ENCODE assay signal across 30 cellular contexts in the genomic region with DNA sequence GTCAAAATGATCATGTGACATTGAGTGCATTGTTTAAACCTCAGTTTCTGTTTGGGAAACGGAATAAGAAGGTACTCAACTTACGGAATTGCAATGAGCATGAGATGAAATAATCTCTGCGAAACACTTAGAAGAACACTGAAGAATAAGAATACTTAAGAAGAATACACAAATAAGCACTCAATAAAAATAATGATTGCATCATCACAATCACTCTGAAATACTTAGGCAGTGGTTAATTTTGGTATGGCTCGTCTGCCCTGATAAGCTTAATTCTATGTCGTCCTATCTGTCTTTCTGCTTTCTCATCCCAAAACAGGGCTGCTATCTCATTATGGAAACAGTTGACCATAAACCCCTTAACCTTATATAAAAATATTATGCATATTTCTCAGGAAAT.
"Had no signal": no experiment of that assay in that cellular context is flagged by ENCODE, and none has a peak within 500 bp of the region (broad histone marks: within the 10 kb centered on the region; RNA-seq: fewer than 3 reads in every experiment).

No MANE protein-coding gene starts in this region.

- ATAC-seq: activated CD4-positive, CD25-positive, alpha-beta regulatory T cell treated with anti-CD3 and anti-CD28 coated beads, Interleukin-2, amount 50 U/mL, for 24 hours; activated CD8-positive, alpha-beta memory T cell treated with anti-CD3 and anti-CD28 coated beads, Interleukin-2, amount 10 ng/mL, durations not matched to agents 7 days and 5 days; activated CD8-positive, alpha-beta T cell treated with anti-CD3 and anti-CD28 coated beads, Interleukin-2, amount 10 ng/mL, durations not matched to agents 7 days and 5 days; activated naive CD4-positive, alpha-beta T cell treated with anti-CD3 and anti-CD28 coated beads, Interleukin-2, amount 50 U/mL, for 72 hours; activated T-cell treated with anti-CD3 and anti-CD28 coated beads, Interleukin-2, amount 50 U/mL, for 72 hours; esophagus mucosa; T-helper 17 cell had no signal

- H3K4me3 ChIP-seq: ascending aorta, coronary artery, dorsolateral prefrontal cortex had no signal

- DNase-seq: activated B cell treated with CpG ODN at 0.5 μM for 24 hours; activated CD4-positive, alpha-beta memory T cell treated with anti-CD3 and anti-CD28 coated beads for 36 hours; activated CD4-positive, alpha-beta T cell treated with anti-CD3 and anti-CD28 coated beads for 48 hours; activated CD4-positive, alpha-beta T cell treated with anti-CD3 and anti-CD28 coated beads, Interleukin-2, amount 50 U/mL, for 1 hour; activated CD8-positive, alpha-beta memory T cell treated with anti-CD3 and anti-CD28 coated beads, Interleukin-2, amount 10 ng/mL, durations not matched to agents 7 days and 5 days; activated CD8-positive, alpha-beta memory T cell treated with anti-CD3 and anti-CD28 coated beads, Interleukin-2, amount 50 U/mL, for 4 hours; activated CD8-positive, alpha-beta T cell treated with anti-CD3 and anti-CD28 coated beads, Interleukin-2, amount 10 ng/mL, durations not matched to agents 7 days and 5 days; activated gamma-delta T cell; activated naive CD4-positive, alpha-beta T cell; activated naive CD4-positive, alpha-beta T cell treated with anti-CD3 and anti-CD28 coated beads, Interleukin-2, amount 10 ng/mL, durations not matched to agents 7 days and 5 days; activated naive CD8-positive, alpha-beta T cell treated with anti-CD3 and anti-CD28 coated beads, Interleukin-2, amount 10 ng/mL, durations not matched to agents 7 days and 5 days; activated T-cell treated with anti-CD3 and anti-CD28 coated beads, Interleukin-2, amount 50 U/mL, for 1 hour; activated T-cell treated with anti-CD3 and anti-CD28 coated beads, Interleukin-2, amount 50 U/mL, for 72 hours; brain microvascular endothelial cell; dorsolateral prefrontal cortex; effector memory CD4-positive, alpha-beta T cell; endodermal cell; foreskin fibroblast; head of caudate nucleus; T-helper 1 cell; T-helper 17 cell; T1000; WERI-Rb-1 had no signal

- H3K9me3 ChIP-seq: ascending aorta had no signal

- H3K36me3 ChIP-seq: ascending aorta, brain microvascular endothelial cell, WERI-Rb-1 had no signal

- H3K27ac ChIP-seq: ascending aorta, brain microvascular endothelial cell, coronary artery, dorsolateral prefrontal cortex, WERI-Rb-1 had no signal

- H3K27me3 ChIP-seq: ascending aorta, brain microvascular endothelial cell, dorsolateral prefrontal cortex had no signal

- H3K4me1 ChIP-seq: ascending aorta had no signal

- FAIRE-seq: bronchial epithelial cell, frontal cortex had no signal
